Comparison of ENCODE assay signal across 1 cellular context in genomic region chr11:108807262-108807661, GRCh38.
TF ChIP-seq lines count a peak whose summit lies in the region.

No MANE protein-coding gene starts in this region.

TF ChIP-seq in GM12878, 131 proteins besides CTCF, POLR2A, EP300 and RAD21 (continued from another document):
- TF ChIP-seq GATAD2B (conservative IDR thresholded peaks at IDR 0.05; ENCODE audit: low read depth): no peak
- TF ChIP-seq, protein P1, sequence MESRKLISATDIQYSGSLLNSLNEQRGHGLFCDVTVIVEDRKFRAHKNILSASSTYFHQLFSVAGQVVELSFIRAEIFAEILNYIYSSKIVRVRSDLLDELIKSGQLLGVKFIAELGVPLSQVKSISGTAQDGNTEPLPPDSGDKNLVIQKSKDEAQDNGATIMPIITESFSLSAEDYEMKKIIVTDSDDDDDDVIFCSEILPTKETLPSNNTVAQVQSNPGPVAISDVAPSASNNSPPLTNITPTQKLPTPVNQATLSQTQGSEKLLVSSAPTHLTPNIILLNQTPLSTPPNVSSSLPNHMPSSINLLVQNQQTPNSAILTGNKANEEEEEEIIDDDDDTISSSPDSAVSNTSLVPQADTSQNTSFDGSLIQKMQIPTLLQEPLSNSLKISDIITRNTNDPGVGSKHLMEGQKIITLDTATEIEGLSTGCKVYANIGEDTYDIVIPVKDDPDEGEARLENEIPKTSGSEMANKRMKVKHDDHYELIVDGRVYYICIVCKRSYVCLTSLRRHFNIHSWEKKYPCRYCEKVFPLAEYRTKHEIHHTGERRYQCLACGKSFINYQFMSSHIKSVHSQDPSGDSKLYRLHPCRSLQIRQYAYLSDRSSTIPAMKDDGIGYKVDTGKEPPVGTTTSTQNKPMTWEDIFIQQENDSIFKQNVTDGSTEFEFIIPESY (IDR thresholded peaks at IDR 0.05): no peak
- no peak for TF ChIP-seq LARP7 (IDR thresholded peaks at IDR 0.05)
- TF ChIP-seq TARDBP (IDR thresholded peaks at IDR 0.05; ENCODE audit: borderline replicate concordance): no peak
- no peak for TF ChIP-seq WRNIP1 (IDR thresholded peaks at IDR 0.05; ENCODE audit: borderline replicate concordance, low read depth, low read length)
- no peak for TF ChIP-seq YY1 (IDR thresholded peaks at IDR 0.05; ENCODE audit: low read depth, low read length)
- TF ChIP-seq ETV6 (conservative IDR thresholded peaks at IDR 0.05 in 1 of 2, IDR thresholded peaks at IDR 0.05 in 1 of 2; ENCODE audit: borderline replicate concordance in 1 of 2, low read depth in 1 of 2): no peak
- no peak for TF ChIP-seq RB1 (IDR thresholded peaks at IDR 0.05; ENCODE audit: borderline replicate concordance)
- TF ChIP-seq, protein P2, sequence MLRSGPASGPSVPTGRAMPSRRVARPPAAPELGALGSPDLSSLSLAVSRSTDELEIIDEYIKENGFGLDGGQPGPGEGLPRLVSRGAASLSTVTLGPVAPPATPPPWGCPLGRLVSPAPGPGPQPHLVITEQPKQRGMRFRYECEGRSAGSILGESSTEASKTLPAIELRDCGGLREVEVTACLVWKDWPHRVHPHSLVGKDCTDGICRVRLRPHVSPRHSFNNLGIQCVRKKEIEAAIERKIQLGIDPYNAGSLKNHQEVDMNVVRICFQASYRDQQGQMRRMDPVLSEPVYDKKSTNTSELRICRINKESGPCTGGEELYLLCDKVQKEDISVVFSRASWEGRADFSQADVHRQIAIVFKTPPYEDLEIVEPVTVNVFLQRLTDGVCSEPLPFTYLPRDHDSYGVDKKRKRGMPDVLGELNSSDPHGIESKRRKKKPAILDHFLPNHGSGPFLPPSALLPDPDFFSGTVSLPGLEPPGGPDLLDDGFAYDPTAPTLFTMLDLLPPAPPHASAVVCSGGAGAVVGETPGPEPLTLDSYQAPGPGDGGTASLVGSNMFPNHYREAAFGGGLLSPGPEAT (IDR thresholded peaks at IDR 0.05; ENCODE audit: low read depth): no peak
